8 cellular contexts compared by ENCODE assay signal in genomic region chr2:102736174-102736606, GRCh38. TPM values are rescaled to one million over a fixed set of nuclear protein-coding genes. Genes with fewer than 3 reads are reported as not detected.
DNase-seq lines count a peak whose midpoint lies in the region; ATAC-seq, FAIRE-seq and TF ChIP-seq lines count a peak whose summit lies in the region.

No MANE protein-coding gene starts in this region.

- intact Hi-C loops in A673 (cut with micrococcal nuclease; ENCODE audit: unreplicated experiment): no loop called here

- H3K4me3 ChIP-seq in A673 (ENCODE audit: low read depth, low read length, poor library complexity, severe bottlenecking): peak overlapping the region; percentile 95
- H3K4me3 ChIP-seq in foreskin fibroblast (ENCODE audit: low read depth in 1 of 2, low read length in 2 of 2): peak overlapping the region; percentile 71 to 76
- peak overlapping the region; percentile 89 for H3K4me3 ChIP-seq in neuron (ENCODE audit: low read length)

- H2AFZ ChIP-seq in neuron (ENCODE audit: low read depth, low read length): peak overlapping the region; percentile 95

- peak; percentile 50 for ATAC-seq in HG02759 (IDR thresholded peaks at IDR 0.05; ENCODE audit: unreplicated experiment)

- H3K27ac ChIP-seq in A673 (ENCODE audit: low read depth, low read length, poor library complexity, severe bottlenecking): peak overlapping the region; percentile 75

- no peak for TF ChIP-seq CTCF in A673 (conservative IDR thresholded peaks at IDR 0.05; ENCODE audit: low read depth, low read length)
- TF ChIP-seq CTCF in foreskin fibroblast (IDR thresholded peaks at IDR 0.05; ENCODE audit: low read depth, low read length): no peak

- FAIRE-seq in GM12891 (lab: Jason Lieb, UNC): no peak

- H3K27me3 ChIP-seq in A673 (replicated peaks; ENCODE audit: insufficient read depth, low read depth, low read length, poor library complexity): no peaks in the 10 kb centered on the region
- H3K27me3 ChIP-seq in neuron (ENCODE audit: insufficient read depth, low read length): no peaks in the 10 kb centered on the region

- POLR2A ChIA-PET in A673 (lab: Charles Lee; ENCODE audit: low non-redundant PET): no interaction called here

- CTCF ChIA-PET in A673 (lab: Charles Lee): interaction anchor here (0.8 kb wide), 1 partner anchor 17 kb away, joined by 5 read pairs; no protein-coding TSS in a partner anchor

- no TSS peak for BruUV-seq in A673 (replicated peaks; lab: Mats Ljungman, UMichigan)

- H3K4me1 ChIP-seq in A673 (ENCODE audit: insufficient read depth, low read length, poor library complexity, severe bottlenecking) (no peaks in the 10 kb centered on the region), neuron (ENCODE audit: insufficient read depth, low read length) (peaks cover 15% of the 10 kb centered on the region)

- peak; percentile 16 for DNase-seq in A673 (ENCODE audit: low spot score)
- peak; percentile 25 for DNase-seq in GM12891 (ENCODE audit: insufficient read length, low spot score)
- peak; percentile 47 for DNase-seq in NCI-H1092 treated with DMSO at 0.1 percent for 48 hours (lab: John Stamatoyannopoulos, UW)
- peak; percentile 27 for DNase-seq in activated CD4-positive, alpha-beta T cell treated with anti-CD3 and anti-CD28 coated beads for 48 hours
- peak; percentile 7 to 48 for DNase-seq in foreskin fibroblast
- DNase-seq in effector CD8-positive, alpha-beta T cell (lab: John Stamatoyannopoulos, UW): no peak

- TF ChIP-seq POLR2A in GM12891 (IDR thresholded peaks at IDR 0.05; ENCODE audit: low read depth, low read length): no peak

- H3K36me3 ChIP-seq in A673 (ENCODE audit: insufficient read depth, low read length, poor library complexity, severe bottlenecking) (no peaks in the 10 kb centered on the region), neuron (ENCODE audit: insufficient read depth, low read length) (peaks cover 5% of the 10 kb centered on the region)

- H3K9me3 ChIP-seq in A673 (ENCODE audit: low read depth, low read length, poor library complexity, severe bottlenecking) (no peaks in the 10 kb centered on the region), neuron (ENCODE audit: low read length) (no peaks in the 10 kb centered on the region)

TF ChIP-seq in GM12891, 5 proteins besides CTCF, POLR2A, EP300 and RAD21:
- no peak for TF ChIP-seq POU2F2 (IDR thresholded peaks at IDR 0.05; ENCODE audit: low read depth, low read length)
TF ChIP-seq in GM12891: peak in this region for 0.

RNA-seq across cellular contexts. Expression of gene TMEM182, which starts 25.6 kb away (rescaled TPM):
- total RNA-seq in A673 (2021): 2.9 and 3.2 TPM in 2 replicates
- polyA plus RNA-seq in GM12891 (2012; ENCODE audit: low read depth, missing spikeins): 5.8 TPM
